In genomic region chr1:28235746-28236655, GRCh38 we compare ENCODE assay signal across 1 cellular context.
TF ChIP-seq lines count a peak whose summit lies in the region.

Gene ATP5IF1 (plus strand): TSS chr1:28236124. CDS start chr1:28236184, 60 bp downstream.

TF ChIP-seq in HepG2, 621 proteins besides CTCF, POLR2A, EP300 and RAD21 (continued from another document and continues in another):
- TF ChIP-seq ZNF503 (CRISPR knock-in tag; IDR thresholded peaks at IDR 0.05) (0 out of 2 replicates have a peak, but pooled peaks have one; percentile 65), ZSCAN22 (CRISPR knock-in tag; IDR thresholded peaks at IDR 0.05) (peak; percentile 80; the same call in 1 of the 2 replicates), ZNF354B (CRISPR knock-in tag; IDR thresholded peaks at IDR 0.05) (0 out of 2 replicates have a peak, but pooled peaks have one; percentile 23), ZNF3 (CRISPR knock-in tag; IDR thresholded peaks at IDR 0.05) (no peak), ZNF543 (CRISPR knock-in tag; IDR thresholded peaks at IDR 0.05) (0 out of 2 replicates have a peak, but pooled peaks have one; percentile 78), ZIK1 (CRISPR knock-in tag; IDR thresholded peaks at IDR 0.05; ENCODE audit: borderline replicate concordance, low read depth) (no peak), ZNF30 (CRISPR knock-in tag; IDR thresholded peaks at IDR 0.05) (no peak), ZNF713 (CRISPR knock-in tag; IDR thresholded peaks at IDR 0.05) (no peak), ZNF547 (CRISPR knock-in tag; IDR thresholded peaks at IDR 0.05) (peak; percentile 51; the same call in 1 of the 2 replicates), ZNF329 (CRISPR knock-in tag; IDR thresholded peaks at IDR 0.05; ENCODE audit: low read depth) (peak; percentile 46; the same call in 1 of the 2 replicates), ETV5 (CRISPR knock-in tag; IDR thresholded peaks at IDR 0.05; ENCODE audit: borderline replicate concordance) (peak; percentile 70), ASH2L (IDR thresholded peaks at IDR 0.05; ENCODE audit: insufficient read length, low read depth, low read length) (peak; percentile 85), FOSL2 (CRISPR knock-in tag; IDR thresholded peaks at IDR 0.05) (no peak), NFE2 (CRISPR knock-in tag; IDR thresholded peaks at IDR 0.05) (no peak), ZSCAN12 (CRISPR knock-in tag; IDR thresholded peaks at IDR 0.05) (0 out of 2 replicates have a peak, but pooled peaks have one; percentile 85), SETDB1 (CRISPR knock-in tag; IDR thresholded peaks at IDR 0.05; ENCODE audit: borderline replicate concordance) (no peak), BRCA1 (CRISPR knock-in tag; IDR thresholded peaks at IDR 0.05) (peak; percentile 81; the same call in 1 of the 2 replicates), ZNF780A (CRISPR knock-in tag; IDR thresholded peaks at IDR 0.05) (0 out of 2 replicates have a peak, but pooled peaks have one; percentile 16), ZNF567 (CRISPR knock-in tag; IDR thresholded peaks at IDR 0.05; ENCODE audit: borderline replicate concordance) (no peak), SMC3 (IDR thresholded peaks at IDR 0.05; ENCODE audit: low read length) (no peak), POLR2G (IDR thresholded peaks at IDR 0.05; ENCODE audit: low read depth, low read length) (peak; percentile 92), ZNF687 (CRISPR knock-in tag; IDR thresholded peaks at IDR 0.05) (peak; percentile 89), AGO2 (optimal IDR thresholded peaks at IDR 0.05; ENCODE audit: low read depth, low read length) (peak; percentile 82), ZSCAN20 (CRISPR knock-in tag; IDR thresholded peaks at IDR 0.05; ENCODE audit: borderline replicate concordance) (peak; percentile 71; the same call in 1 of the 2 replicates), PRPF4 (IDR thresholded peaks at IDR 0.05; ENCODE audit: low read depth, low read length, poor library complexity, severe bottlenecking) (no peak), ZNF670 (CRISPR knock-in tag; IDR thresholded peaks at IDR 0.05; ENCODE audit: borderline replicate concordance) (no peak), HMGXB3 (CRISPR knock-in tag; IDR thresholded peaks at IDR 0.05; ENCODE audit: borderline replicate concordance) (peak; percentile 92), ARID2 (CRISPR knock-in tag; IDR thresholded peaks at IDR 0.05; ENCODE audit: borderline replicate concordance) (0 out of 2 replicates have a peak, but pooled peaks have one; percentile 60), ATF5 (CRISPR knock-in tag; IDR thresholded peaks at IDR 0.05; ENCODE audit: low read depth) (peak; percentile 61; the same call in 1 of the 2 replicates), NFKB2 (CRISPR knock-in tag; IDR thresholded peaks at IDR 0.05; ENCODE audit: borderline replicate concordance) (peak; percentile 93; the same call in 1 of the 2 replicates), GATAD2A (CRISPR knock-in tag; IDR thresholded peaks at IDR 0.05) (no peak), TRAFD1 (CRISPR knock-in tag; IDR thresholded peaks at IDR 0.05; ENCODE audit: borderline replicate concordance) (no peak)
- TF ChIP-seq, protein P1, sequence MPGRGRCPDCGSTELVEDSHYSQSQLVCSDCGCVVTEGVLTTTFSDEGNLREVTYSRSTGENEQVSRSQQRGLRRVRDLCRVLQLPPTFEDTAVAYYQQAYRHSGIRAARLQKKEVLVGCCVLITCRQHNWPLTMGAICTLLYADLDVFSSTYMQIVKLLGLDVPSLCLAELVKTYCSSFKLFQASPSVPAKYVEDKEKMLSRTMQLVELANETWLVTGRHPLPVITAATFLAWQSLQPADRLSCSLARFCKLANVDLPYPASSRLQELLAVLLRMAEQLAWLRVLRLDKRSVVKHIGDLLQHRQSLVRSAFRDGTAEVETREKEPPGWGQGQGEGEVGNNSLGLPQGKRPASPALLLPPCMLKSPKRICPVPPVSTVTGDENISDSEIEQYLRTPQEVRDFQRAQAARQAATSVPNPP (CRISPR knock-in tag; IDR thresholded peaks at IDR 0.05), result peak; percentile 50; the same call in 1 of the 2 replicates
- TF ChIP-seq, protein P2, sequence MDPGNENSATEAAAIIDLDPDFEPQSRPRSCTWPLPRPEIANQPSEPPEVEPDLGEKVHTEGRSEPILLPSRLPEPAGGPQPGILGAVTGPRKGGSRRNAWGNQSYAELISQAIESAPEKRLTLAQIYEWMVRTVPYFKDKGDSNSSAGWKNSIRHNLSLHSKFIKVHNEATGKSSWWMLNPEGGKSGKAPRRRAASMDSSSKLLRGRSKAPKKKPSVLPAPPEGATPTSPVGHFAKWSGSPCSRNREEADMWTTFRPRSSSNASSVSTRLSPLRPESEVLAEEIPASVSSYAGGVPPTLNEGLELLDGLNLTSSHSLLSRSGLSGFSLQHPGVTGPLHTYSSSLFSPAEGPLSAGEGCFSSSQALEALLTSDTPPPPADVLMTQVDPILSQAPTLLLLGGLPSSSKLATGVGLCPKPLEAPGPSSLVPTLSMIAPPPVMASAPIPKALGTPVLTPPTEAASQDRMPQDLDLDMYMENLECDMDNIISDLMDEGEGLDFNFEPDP (CRISPR knock-in tag; conservative IDR thresholded peaks at IDR 0.05), result no peak
- TF ChIP-seq, protein P3, sequence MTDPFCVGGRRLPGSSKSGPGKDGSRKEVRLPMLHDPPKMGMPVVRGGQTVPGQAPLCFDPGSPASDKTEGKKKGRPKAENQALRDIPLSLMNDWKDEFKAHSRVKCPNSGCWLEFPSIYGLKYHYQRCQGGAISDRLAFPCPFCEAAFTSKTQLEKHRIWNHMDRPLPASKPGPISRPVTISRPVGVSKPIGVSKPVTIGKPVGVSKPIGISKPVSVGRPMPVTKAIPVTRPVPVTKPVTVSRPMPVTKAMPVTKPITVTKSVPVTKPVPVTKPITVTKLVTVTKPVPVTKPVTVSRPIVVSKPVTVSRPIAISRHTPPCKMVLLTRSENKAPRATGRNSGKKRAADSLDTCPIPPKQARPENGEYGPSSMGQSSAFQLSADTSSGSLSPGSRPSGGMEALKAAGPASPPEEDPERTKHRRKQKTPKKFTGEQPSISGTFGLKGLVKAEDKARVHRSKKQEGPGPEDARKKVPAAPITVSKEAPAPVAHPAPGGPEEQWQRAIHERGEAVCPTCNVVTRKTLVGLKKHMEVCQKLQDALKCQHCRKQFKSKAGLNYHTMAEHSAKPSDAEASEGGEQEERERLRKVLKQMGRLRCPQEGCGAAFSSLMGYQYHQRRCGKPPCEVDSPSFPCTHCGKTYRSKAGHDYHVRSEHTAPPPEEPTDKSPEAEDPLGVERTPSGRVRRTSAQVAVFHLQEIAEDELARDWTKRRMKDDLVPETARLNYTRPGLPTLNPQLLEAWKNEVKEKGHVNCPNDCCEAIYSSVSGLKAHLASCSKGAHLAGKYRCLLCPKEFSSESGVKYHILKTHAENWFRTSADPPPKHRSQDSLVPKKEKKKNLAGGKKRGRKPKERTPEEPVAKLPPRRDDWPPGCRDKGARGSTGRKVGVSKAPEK (CRISPR knock-in tag; IDR thresholded peaks at IDR 0.05; ENCODE audit: borderline replicate concordance), result 0 out of 2 replicates have a peak, but pooled peaks have one; percentile 29
- TF ChIP-seq, protein P4, sequence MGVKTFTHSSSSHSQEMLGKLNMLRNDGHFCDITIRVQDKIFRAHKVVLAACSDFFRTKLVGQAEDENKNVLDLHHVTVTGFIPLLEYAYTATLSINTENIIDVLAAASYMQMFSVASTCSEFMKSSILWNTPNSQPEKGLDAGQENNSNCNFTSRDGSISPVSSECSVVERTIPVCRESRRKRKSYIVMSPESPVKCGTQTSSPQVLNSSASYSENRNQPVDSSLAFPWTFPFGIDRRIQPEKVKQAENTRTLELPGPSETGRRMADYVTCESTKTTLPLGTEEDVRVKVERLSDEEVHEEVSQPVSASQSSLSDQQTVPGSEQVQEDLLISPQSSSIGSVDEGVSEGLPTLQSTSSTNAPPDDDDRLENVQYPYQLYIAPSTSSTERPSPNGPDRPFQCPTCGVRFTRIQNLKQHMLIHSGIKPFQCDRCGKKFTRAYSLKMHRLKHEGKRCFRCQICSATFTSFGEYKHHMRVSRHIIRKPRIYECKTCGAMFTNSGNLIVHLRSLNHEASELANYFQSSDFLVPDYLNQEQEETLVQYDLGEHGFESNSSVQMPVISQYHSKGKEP (CRISPR knock-in tag; IDR thresholded peaks at IDR 0.05), result no peak
